17 cellular contexts compared by ENCODE assay signal in the genomic region with DNA sequence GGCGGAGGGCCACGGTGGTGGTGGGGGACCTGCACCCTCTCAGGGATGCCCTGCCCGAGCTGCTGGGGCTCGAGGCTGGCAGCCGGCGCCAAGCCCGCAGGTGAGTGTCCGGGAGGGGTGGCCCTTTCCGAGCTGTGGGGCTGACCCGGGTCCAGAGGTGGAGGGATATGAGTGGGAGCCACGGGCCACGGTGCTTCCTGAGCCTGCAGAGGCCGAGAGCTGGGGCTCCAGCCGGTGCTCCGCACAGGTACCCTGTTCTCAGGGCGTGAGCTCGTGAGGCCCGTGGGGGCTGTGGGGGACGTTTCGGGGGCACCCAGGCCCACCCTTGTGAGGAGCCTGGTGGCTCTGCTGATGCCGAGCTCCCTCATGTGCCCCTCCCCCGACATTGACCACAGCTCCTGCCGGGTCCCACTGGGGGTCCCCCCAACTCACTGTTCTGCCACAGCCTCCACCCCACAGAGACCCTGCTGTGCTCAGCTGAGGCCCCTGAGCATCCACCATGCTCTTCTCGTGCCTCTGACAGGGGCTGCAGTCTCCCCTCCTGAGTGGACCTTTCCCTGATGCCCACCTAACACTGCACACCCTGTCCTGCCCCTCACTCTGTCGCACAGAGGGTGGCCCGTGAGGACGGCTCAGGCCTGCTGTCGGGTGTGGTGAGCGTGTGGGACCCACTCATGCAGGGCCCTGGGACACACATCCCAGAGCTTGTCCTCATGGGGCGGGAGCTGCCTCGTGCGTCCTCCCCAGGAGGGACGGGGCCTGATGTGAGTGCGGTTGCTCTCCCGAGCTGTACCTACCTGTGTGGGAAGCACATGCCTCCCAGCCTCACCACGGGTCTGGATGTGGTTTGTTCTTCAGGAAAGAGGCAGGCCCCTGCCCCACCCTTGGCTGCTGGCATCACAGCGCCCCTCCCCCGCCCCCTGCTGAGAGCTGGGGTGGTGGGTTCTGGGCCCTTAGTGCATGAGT. TPM values are rescaled to one million over a fixed set of nuclear protein-coding genes. Genes with fewer than 3 reads are reported as not detected.
A peak's percentile ranks its signal among the peaks of the same experiment; 100 is the strongest.
DNase-seq lines count a peak whose midpoint lies in the region; ATAC-seq and TF ChIP-seq lines count a peak whose summit lies in the region.
"Had no signal": no experiment of that assay in that cellular context is flagged by ENCODE, and none has a peak within 500 bp of the region (broad histone marks: within the 10 kb centered on the region; RNA-seq: fewer than 3 reads in every experiment).

No MANE protein-coding gene starts in this region.

- H3K4me1 ChIP-seq in subcutaneous abdominal adipose tissue (ENCODE audit: control insufficient read depth in 5 of 5, insufficient read depth in 5 of 5, low read length in 5 of 5) = peaks cover 1 to 54% (median 36%) of the 10 kb centered on the region in 5 donors

- no peaks in the 10 kb centered on the region for H3K27me3 Mint-ChIP-seq in naive thymus-derived CD8-positive, alpha-beta T cell
- H3K27me3 Mint-ChIP-seq: stimulated activated naive B cell treated with anti-CD40 and anti-IgM and Interleukin-4, amounts not matched to agents 10 μg/mL and 1 μg/mL and 100 μg/mL, for 72 hours; T-cell had no signal

- H3K36me3 Mint-ChIP-seq in naive thymus-derived CD8-positive, alpha-beta T cell = peaks cover 0 to 38% (median 0%) of the 10 kb centered on the region in 3 donors

- no peaks in the 10 kb centered on the region for H3K36me3 ChIP-seq in brain microvascular endothelial cell (replicated peaks)
- H3K36me3 ChIP-seq in subcutaneous abdominal adipose tissue (ENCODE audit: control insufficient read depth in 5 of 5, insufficient read depth in 5 of 5, low read length in 5 of 5) = peaks cover 0 to 21% (median 11%) of the 10 kb centered on the region in 5 donors

- DNase-seq in Jurkat, Clone E6-1 (ENCODE audit: low read depth, low spot score) = peak; percentile 56
- DNase-seq in brain microvascular endothelial cell = no peak
- DNase-seq in left lobe of liver (ENCODE audit: low spot score) = no peak
- no peak for DNase-seq in foreskin melanocyte
- DNase-seq in stimulated activated naive CD4-positive, alpha-beta T cell (lab: John Stamatoyannopoulos, UW) = no peak
- no peak for DNase-seq in CD1c-positive myeloid dendritic cell (ENCODE audit: extremely low spot score)
- DNase-seq in naive thymus-derived CD8-positive, alpha-beta T cell = no peak
- DNase-seq: activated CD4-positive, CD25-positive, alpha-beta regulatory T cell; effector memory CD4-positive, alpha-beta T cell; NCI-H2107; NCI-H748 treated with DMSO at 0.1 percent for 48 hours; occipital lobe; stimulated activated naive B cell treated with anti-CD40 and anti-IgM and Interleukin-4, amounts not matched to agents 10 μg/mL and 1 μg/mL and 100 μg/mL, for 72 hours had no signal

- no peaks in the 10 kb centered on the region for H3K27me3 ChIP-seq in brain microvascular endothelial cell (replicated peaks)
- no peaks in the 10 kb centered on the region for H3K27me3 ChIP-seq in subcutaneous abdominal adipose tissue (ENCODE audit: control insufficient read depth in 5 of 5, insufficient read depth in 4 of 5, low read length in 5 of 5)
- H3K27me3 ChIP-seq: Peyer's patch had no signal

- in situ Hi-C loops in brain microvascular endothelial cell (cut with HindIII; ENCODE audit: low pct_ligation_motif_present, low sequenced_read_pairs) = no loop called here

- peak; percentile 31 for ATAC-seq in left lobe of liver
- no peak for ATAC-seq in naive thymus-derived CD8-positive, alpha-beta T cell
- ATAC-seq: stimulated activated naive B cell treated with anti-CD40 and anti-IgM and Interleukin-4, amounts not matched to agents 10 μg/mL and 1 μg/mL and 100 μg/mL, for 72 hours; T-cell had no signal

- TF ChIP-seq CTCF in brain microvascular endothelial cell (IDR thresholded peaks at IDR 0.05; ENCODE audit: low read depth, low read length, missing control alignments) = no peak

- peaks cover 28 to 61% (median 59%) of the 10 kb centered on the region in 4 donors for H3K4me1 Mint-ChIP-seq in naive thymus-derived CD8-positive, alpha-beta T cell

- H3K9me3 Mint-ChIP-seq in naive thymus-derived CD8-positive, alpha-beta T cell = no peaks in the 10 kb centered on the region
- H3K9me3 Mint-ChIP-seq: stimulated activated naive B cell treated with anti-CD40 and anti-IgM and Interleukin-4, amounts not matched to agents 10 μg/mL and 1 μg/mL and 100 μg/mL, for 72 hours; T-cell had no signal

- peak overlapping the region in 1 of 5 donors; percentile 52 for H3K9ac ChIP-seq in subcutaneous abdominal adipose tissue (ENCODE audit: low read length in 5 of 5)

- H3K27ac ChIP-seq in brain microvascular endothelial cell (peak overlapping the region; percentile 14), subcutaneous abdominal adipose tissue (ENCODE audit: low read depth, low read length) (peak overlapping the region; percentile 41)

- no peaks in the 10 kb centered on the region for H3K9me3 ChIP-seq in subcutaneous abdominal adipose tissue (ENCODE audit: control insufficient read depth in 5 of 5, low read length in 5 of 5)
- H3K9me3 ChIP-seq: Peyer's patch had no signal

- POLR2A ChIA-PET in naive thymus-derived CD8-positive, alpha-beta T cell (lab: Charles Lee) = interaction anchor here (0.9 kb wide), 1 partner anchor 21 kb away, joined by 3 read pairs; no protein-coding TSS in a partner anchor

- H3K27ac Mint-ChIP-seq in naive thymus-derived CD8-positive, alpha-beta T cell = no peak overlapping the region

- peak overlapping the region in 4 of 10 donors; percentile 27 to 63 (median 48) for H3K4me3 Mint-ChIP-seq in naive thymus-derived CD8-positive, alpha-beta T cell
- H3K4me3 Mint-ChIP-seq: stimulated activated naive B cell treated with anti-CD40 and anti-IgM and Interleukin-4, amounts not matched to agents 10 μg/mL and 1 μg/mL and 100 μg/mL, for 72 hours had no signal

- no peak overlapping the region for H3K4me3 ChIP-seq in Jurkat, Clone E6-1 (ENCODE audit: low read length)
- H3K4me3 ChIP-seq in brain microvascular endothelial cell (ENCODE audit: low read depth, low read length) = no peak overlapping the region
- no peak overlapping the region for H3K4me3 ChIP-seq in subcutaneous abdominal adipose tissue (ENCODE audit: low read depth in 1 of 5, low read length in 5 of 5)
- H3K4me3 ChIP-seq: smooth muscle cell had no signal

RNA-seq across cellular contexts. Expression of gene SLX9, which starts 27.5 kb away (rescaled TPM):
- 64.7 TPM for polyA plus RNA-seq in Jurkat, Clone E6-1 (2012; ENCODE audit: insufficient read depth, insufficient read length)
- total RNA-seq in left lobe of liver = 19.1 TPM
- 10 to 100 TPM; 23.5 to 27.9 TPM for total RNA-seq in naive thymus-derived CD8-positive, alpha-beta T cell
- 10 to 100 TPM; 11.7 to 13.5 (median 12.1) TPM for polyA plus RNA-seq in naive thymus-derived CD8-positive, alpha-beta T cell

RNA-seq across cellular contexts. Expression of gene ITGB2, which starts 46.7 kb away (rescaled TPM):
- polyA plus RNA-seq in Jurkat, Clone E6-1 (2012; ENCODE audit: insufficient read depth, insufficient read length) = 108 TPM
- total RNA-seq in left lobe of liver = 13.6 TPM
- 100 to 1,000 TPM; 177 to 180 TPM for total RNA-seq in naive thymus-derived CD8-positive, alpha-beta T cell
- polyA plus RNA-seq in naive thymus-derived CD8-positive, alpha-beta T cell = 100 to 1,000 TPM; 423 to 549 (median 524) TPM

Comparison
In these comparisons a context has a peak if more than half of its experiments do, and no peak if none do; other contexts are left out.
1. RNA of gene ITGB2, which starts 46.7 kb away (total RNA-seq): 177 to 180 TPM in naive thymus-derived CD8-positive, alpha-beta T cell; 13.6 TPM in left lobe of liver (single experiment); every median in the first group is over 10 times any median in the second.